9 cellular contexts compared by ENCODE assay signal in genomic region chr16:21689107-21689506, GRCh38. TPM values are rescaled to one million over a fixed set of nuclear protein-coding genes. Genes with fewer than 3 reads are reported as not detected.
"Had no signal": no experiment of that assay in that cellular context is flagged by ENCODE, and none has a peak within 500 bp of the region (broad histone marks: within the 10 kb centered on the region; RNA-seq: fewer than 3 reads in every experiment).

No MANE protein-coding gene starts in this region.

- H3K9ac ChIP-seq: KMS-11 had no signal

- H2AFZ ChIP-seq: GM23338 had no signal

- H3K4me1 Mint-ChIP-seq: GM23338 had no signal

- FAIRE-seq: H1, H54, HTR-8/SVneo had no signal

- H3K27ac Mint-ChIP-seq: GM23338, H9 had no signal

- H3K4me3 Mint-ChIP-seq: GM23338, H9 had no signal

- DNase-seq: H9, HCEC 1CT, KBM-7 had no signal

- ATAC-seq: GM23338 had no signal

- H3K4me3 ChIP-seq: GM23338 had no signal

- H3K4me2 ChIP-seq: GM23338, KMS-11 had no signal

- H3K27ac ChIP-seq: KMS-11 had no signal

RNA-seq across cellular contexts. Expression of gene IGSF6, which starts 36.7 kb away (rescaled TPM):
- total RNA-seq: GM23338, H1, H9, HT-29 had no signal
- polyA plus RNA-seq: H1 had no signal
